ENCODE assay signal across 10 cellular contexts in genomic region chr6:88380083-88380482, GRCh38.
A peak's percentile ranks its signal among the peaks of the same experiment; 100 is the strongest.
DNase-seq lines count a peak whose midpoint lies in the region; FAIRE-seq and TF ChIP-seq lines count a peak whose summit lies in the region.
"Had no signal": no experiment of that assay in that cellular context is flagged by ENCODE, and none has a peak within 500 bp of the region (broad histone marks: within the 10 kb centered on the region; RNA-seq: fewer than 3 reads in every experiment).

No MANE protein-coding gene starts in this region.

- dilution Hi-C loops in mammary epithelial cell (cut with HindIII; ENCODE audit: low sequenced_read_pairs) (no loop called here), keratinocyte (cut with MboI; ENCODE audit: extremely low pct_ligation_motif_present, low sequenced_read_pairs) (no loop called here)

- peaks cover 12% of the 10 kb centered on the region for H3K27me3 ChIP-seq in mammary epithelial cell (ENCODE audit: insufficient read depth, low read length)
- no peaks in the 10 kb centered on the region for H3K27me3 ChIP-seq in keratinocyte (ENCODE audit: control insufficient read depth, extremely low read depth, insufficient read depth, low read length)

- H4K20me1 ChIP-seq in mammary epithelial cell (ENCODE audit: insufficient read depth, low read length) (no peaks in the 10 kb centered on the region), keratinocyte (ENCODE audit: control insufficient read depth, extremely low read depth, insufficient read depth, low read length) (no peaks in the 10 kb centered on the region)

- WGBS in mammary epithelial cell (ENCODE audit: low coverage, missing lambda C conversion rate): 0% methylated on average over 2 of the region's 2 CpGs

- H3K4me3 ChIP-seq in mammary epithelial cell (replicated peaks in 1 of 3; ENCODE audit: insufficient read depth in 1 of 3, low read depth in 2 of 3, low read length in 3 of 3): no peak overlapping the region
- no peak overlapping the region for H3K4me3 ChIP-seq in keratinocyte (ENCODE audit: control insufficient read depth in 2 of 3, extremely low read depth in 1 of 3, insufficient read depth in 2 of 3, low read depth in 1 of 3, low read length in 3 of 3)

- no peaks in the 10 kb centered on the region for H3K9me3 Mint-ChIP-seq in osteocyte (ENCODE audit: unreplicated experiment)
- H3K9me3 Mint-ChIP-seq: activated naive CD4-positive, alpha-beta T cell treated with anti-CD3 and anti-CD28 coated beads, Interleukin-2, amount 50 U/mL, for 72 hours had no signal

- H3K27ac ChIP-seq in mammary epithelial cell (ENCODE audit: insufficient read depth, low read depth, low read length) (no peak overlapping the region), keratinocyte (ENCODE audit: control insufficient read depth, insufficient read depth, low read length) (no peak overlapping the region)
- H3K27ac ChIP-seq: parathyroid adenoma had no signal

- no peak overlapping the region for H3K4me2 ChIP-seq in mammary epithelial cell (ENCODE audit: insufficient read depth, low read depth, low read length)
- peak overlapping the region; percentile 16 for H3K4me2 ChIP-seq in keratinocyte (ENCODE audit: control insufficient read depth, extremely low read depth, insufficient read depth, low read depth, low read length)

- H3K27ac Mint-ChIP-seq in osteocyte (ENCODE audit: unreplicated experiment): no peak overlapping the region
- H3K27ac Mint-ChIP-seq: activated naive CD4-positive, alpha-beta T cell treated with anti-CD3 and anti-CD28 coated beads, Interleukin-2, amount 50 U/mL, for 72 hours had no signal

- H3K79me2 ChIP-seq in mammary epithelial cell (ENCODE audit: insufficient read depth, low read length): no peaks in the 10 kb centered on the region
- H3K79me2 ChIP-seq in keratinocyte (ENCODE audit: control insufficient read depth, insufficient read depth, low read length): no peaks in the 10 kb centered on the region
- H3K79me2 ChIP-seq: parathyroid adenoma had no signal

- no TSS peak for BruUV-seq in mammary epithelial cell (replicated peaks; lab: Mats Ljungman, UMichigan)

- H3K4me1 ChIP-seq in mammary epithelial cell (ENCODE audit: insufficient read depth, low read length): peaks cover 32% of the 10 kb centered on the region
- H3K4me1 ChIP-seq in keratinocyte (ENCODE audit: control insufficient read depth, extremely low read depth, insufficient read depth, low read length): peaks cover 9% of the 10 kb centered on the region
- H3K4me1 ChIP-seq: parathyroid adenoma had no signal

- CTCF ChIA-PET in mammary epithelial cell (lab: Charles Lee; ENCODE audit: low non-redundant PET): no interaction called here

- DNase-seq in SIG-M5 treated with dmso at 0.1 percent for 504 hours (lab: John Stamatoyannopoulos, UW; ENCODE audit: unreplicated experiment) (peak; percentile 75), SIG-M5 (lab: John Stamatoyannopoulos, UW) (no peak), mammary epithelial cell (peak; percentile 77), keratinocyte (ENCODE audit: low read depth, low spot score) (no peak), osteocyte (ENCODE audit: extremely low spot score, unreplicated experiment) (no peak), GDM1 (lab: John Stamatoyannopoulos, UW) (no peak), NCI-H1092 treated with DMSO at 0.1 percent for 48 hours (lab: John Stamatoyannopoulos, UW) (no peak)
- no peak for DNase-seq in stimulated activated CD4-positive, alpha-beta T cell treated with anti-CD3 and anti-CD28 coated beads, Interleukin-1b, Interleukin-23, amount 100 ng/mL, for 48 hours

- no peaks in the 10 kb centered on the region for H3K36me3 Mint-ChIP-seq in osteocyte (ENCODE audit: unreplicated experiment)
- H3K36me3 Mint-ChIP-seq: activated naive CD4-positive, alpha-beta T cell treated with anti-CD3 and anti-CD28 coated beads, Interleukin-2, amount 50 U/mL, for 72 hours had no signal

- intact Hi-C loops in mammary epithelial cell (cut with micrococcal nuclease): no loop called here

- H3K9ac ChIP-seq in mammary epithelial cell (ENCODE audit: insufficient read depth, low read length) (no peak overlapping the region), keratinocyte (ENCODE audit: control insufficient read depth, extremely low read depth, insufficient read depth, low read length) (no peak overlapping the region)
- H3K9ac ChIP-seq: parathyroid adenoma had no signal

- TF ChIP-seq CTCF in mammary epithelial cell (conservative IDR thresholded peaks at IDR 0.05 in 1 of 2, IDR thresholded peaks at IDR 0.05 in 1 of 2; ENCODE audit: extremely low read depth in 1 of 2, insufficient read depth in 1 of 2, low read depth in 1 of 2, low read length in 2 of 2) (no peak), keratinocyte (optimal IDR thresholded peaks at IDR 0.05 in 1 of 3, IDR thresholded peaks at IDR 0.05 in 1 of 3, conservative IDR thresholded peaks at IDR 0.05 in 1 of 3; ENCODE audit: extremely low read depth in 1 of 3, insufficient read depth in 2 of 3, low read length in 3 of 3) (no peak), osteocyte (IDR thresholded peaks at IDR 0.05) (no peak)

- H3K4me3 Mint-ChIP-seq in osteocyte (ENCODE audit: unreplicated experiment): no peak overlapping the region

- H3K36me3 ChIP-seq in mammary epithelial cell (ENCODE audit: insufficient read depth, low read length) (no peaks in the 10 kb centered on the region), keratinocyte (ENCODE audit: control insufficient read depth in 2 of 2, extremely low read depth in 1 of 2, insufficient read depth in 2 of 2, low read length in 2 of 2) (no peaks in the 10 kb centered on the region)

- H3K4me1 Mint-ChIP-seq in osteocyte (ENCODE audit: unreplicated experiment): peaks cover 22% of the 10 kb centered on the region

- in situ Hi-C loops in mammary epithelial cell (cut with MboI; ENCODE audit: low sequenced_read_pairs in 2 of 2): no loop called here

- peak; percentile 49 for FAIRE-seq in keratinocyte (lab: Jason Lieb, UNC)

- H3K27me3 Mint-ChIP-seq in osteocyte (ENCODE audit: unreplicated experiment): peaks cover 6% of the 10 kb centered on the region

- no peaks in the 10 kb centered on the region for H3K9me3 ChIP-seq in mammary epithelial cell (replicated peaks; ENCODE audit: insufficient read depth, low read length)
- no peaks in the 10 kb centered on the region for H3K9me3 ChIP-seq in keratinocyte (ENCODE audit: control insufficient read depth, low read depth, low read length)

- no peaks in the 10 kb centered on the region for H3K9me1 ChIP-seq in keratinocyte (ENCODE audit: control insufficient read depth, extremely low read depth, insufficient read depth, low read length)

- no peak overlapping the region for H2AFZ ChIP-seq in mammary epithelial cell (ENCODE audit: low read depth, low read length)
- no peak overlapping the region for H2AFZ ChIP-seq in keratinocyte (ENCODE audit: control insufficient read depth, low read length)
- H2AFZ ChIP-seq: parathyroid adenoma had no signal

Comparison
In these comparisons a context has a peak if more than half of its experiments do, and no peak if none do; other contexts are left out.
1. DNase-seq: peak in SIG-M5 treated with dmso at 0.1 percent for 504 hours (single experiment) and mammary epithelial cell (single experiment); none in SIG-M5 (single experiment), keratinocyte (single experiment), osteocyte (single experiment), stimulated activated CD4-positive, alpha-beta T cell treated with anti-CD3 and anti-CD28 coated beads, Interleukin-1b, Interleukin-23, amount 100 ng/mL, for 48 hours (single experiment), GDM1 (single experiment) and NCI-H1092 treated with DMSO at 0.1 percent for 48 hours (single experiment).